Comparison of ENCODE assay signal across 23 cellular contexts in the genomic region with DNA sequence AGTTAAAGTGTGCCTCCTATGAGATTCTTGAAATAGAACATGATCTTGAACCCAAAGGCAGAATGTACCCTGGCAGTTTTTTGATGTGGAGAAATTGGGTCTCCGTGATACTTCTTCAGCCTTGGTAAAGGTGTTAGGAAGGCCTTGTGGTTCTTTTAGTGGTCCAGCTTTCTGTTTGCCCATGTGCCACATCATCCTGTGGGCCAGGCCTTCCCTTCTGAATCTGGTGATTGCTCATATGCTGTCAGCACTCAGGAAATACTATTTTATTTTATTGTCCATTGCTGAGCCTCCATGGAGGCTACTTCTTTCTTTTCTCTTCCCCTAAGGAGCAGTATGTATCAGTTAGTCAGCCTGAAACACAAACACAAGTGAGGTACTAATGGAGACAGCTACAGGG.
"Had no signal": no experiment of that assay in that cellular context is flagged by ENCODE, and none has a peak within 500 bp of the region (broad histone marks: within the 10 kb centered on the region; RNA-seq: fewer than 3 reads in every experiment).

No MANE protein-coding gene starts in this region.

- H3K27me3 Mint-ChIP-seq: activated naive CD4-positive, alpha-beta T cell treated with anti-CD3 and anti-CD28 coated beads, Interleukin-2, amount 10 ng/mL, durations not matched to agents 7 days and 5 days; T-helper 17 cell had no signal

- H3K4me3 Mint-ChIP-seq: activated naive CD4-positive, alpha-beta T cell treated with anti-CD3 and anti-CD28 coated beads, Interleukin-2, amount 10 ng/mL, durations not matched to agents 7 days and 5 days; activated T-cell treated with anti-CD3 and anti-CD28 coated beads, Interleukin-2, amount 50 U/mL, for 4 hours; T-helper 17 cell; WTC11 had no signal

- H3K9me3 Mint-ChIP-seq: activated T-helper 2 cell treated with anti-CD3 and anti-CD28 coated beads, Interferon-gamma antibody, Interleukin-2, Interleukin-4, amounts not matched to agents 10 μg/mL and 5 μg/mL and 100 μg/mL, durations not matched to agents 14 hours and 24 hours and 36 hours had no signal

- ATAC-seq: activated T-cell treated with anti-CD3 and anti-CD28 coated beads, Interleukin-2, amount 50 U/mL, for 4 hours; PC-3; T-helper 17 cell; WTC11 had no signal

- H3K4me1 Mint-ChIP-seq: T-helper 17 cell, WTC11 had no signal

- H3K27ac Mint-ChIP-seq: activated naive CD4-positive, alpha-beta T cell treated with anti-CD3 and anti-CD28 coated beads, Interleukin-2, amount 10 ng/mL, durations not matched to agents 7 days and 5 days; activated T-helper 2 cell treated with anti-CD3 and anti-CD28 coated beads, Interferon-gamma antibody, Interleukin-2, Interleukin-4, amounts not matched to agents 10 μg/mL and 5 μg/mL and 100 μg/mL, durations not matched to agents 14 hours and 24 hours and 36 hours; T-helper 17 cell; WTC11 had no signal

- DNase-seq: activated CD4-positive, alpha-beta T cell treated with anti-CD3 and anti-CD28 coated beads for 48 hours; activated CD4-positive, alpha-beta T cell treated with anti-CD3 and anti-CD28 coated beads, Interleukin-2, amount 50 U/mL, for 4 hours; activated CD4-positive, CD25-positive, alpha-beta regulatory T cell treated with anti-CD3 and anti-CD28 coated beads, Interleukin-2, amount 50 U/mL, for 72 hours; activated CD8-positive, alpha-beta memory T cell treated with anti-CD3 and anti-CD28 coated beads for 24 hours; activated gamma-delta T cell treated with Interleukin-2 at 50 U/mL for 16 hours; activated naive CD4-positive, alpha-beta T cell treated with anti-CD3 and anti-CD28 coated beads, Interleukin-2, amount 10 ng/mL, durations not matched to agents 7 days and 5 days; activated T-cell treated with anti-CD3 and anti-CD28 coated beads, Interleukin-2, amount 50 U/mL, for 4 hours; aorta; central memory CD4-positive, alpha-beta T cell; MM.1S; NCI-H1105; NCI-H1436; NCI-H1694 treated with DMSO at 0.1 percent for 48 hours; NCI-H2029 treated with DMSO at 0.1 percent for 48 hours; NCI-H345; NCI-H510A; NCI-H526 treated with DMSO at 0.1 percent for 48 hours; PC-3; SIG-M5; T-helper 17 cell; T-helper 9 cell had no signal
